Comparison of ENCODE assay signal across 8 cellular contexts in genomic region chr12:48001426-48002178, GRCh38. TPM values are rescaled to one million over a fixed set of nuclear protein-coding genes. Genes with fewer than 3 reads are reported as not detected.
DNase-seq lines count a peak whose midpoint lies in the region; ATAC-seq, FAIRE-seq and TF ChIP-seq lines count a peak whose summit lies in the region.

No MANE protein-coding gene starts in this region.

- POLR2A ChIA-PET in PC-3 (lab: Charles Lee; ENCODE audit: unreplicated experiment), result no interaction called here

- peaks cover 37% of the 10 kb centered on the region for H3K27me3 ChIP-seq in PC-3 (ENCODE audit: low read length)
- H3K27me3 ChIP-seq in aorta (ENCODE audit: control insufficient read depth in 1 of 2, insufficient read depth in 2 of 2, low read length in 1 of 2), result no peaks in the 10 kb centered on the region

- H3K4me1 ChIP-seq in PC-3 (ENCODE audit: insufficient read depth, low read length) (peaks cover 46% of the 10 kb centered on the region), aorta (ENCODE audit: control insufficient read depth in 1 of 2, insufficient read depth in 2 of 2, low read length in 2 of 2) (no peaks in the 10 kb centered on the region)

- BruUV-seq in PC-3 (replicated peaks; lab: Mats Ljungman, UMichigan), result no TSS peak

- H3K79me2 ChIP-seq in PC-3 (ENCODE audit: low read length), result no peaks in the 10 kb centered on the region

- H3K9me3 ChIP-seq in PC-3 (ENCODE audit: low read length) (no peaks in the 10 kb centered on the region), aorta (ENCODE audit: control insufficient read depth, low read length) (no peaks in the 10 kb centered on the region)

- peaks cover 24 to 27% of the 10 kb centered on the region in 2 donors for H3K4me1 Mint-ChIP-seq in effector memory CD8-positive, alpha-beta T cell (ENCODE audit: low read depth in 2 of 2)
- H3K4me1 Mint-ChIP-seq in mesothelial cell of epicardium, result peaks cover 47% of the 10 kb centered on the region

- peaks cover 2% of the 10 kb centered on the region for H3K36me3 Mint-ChIP-seq in effector memory CD8-positive, alpha-beta T cell (ENCODE audit: insufficient read depth)
- H3K36me3 Mint-ChIP-seq in mesothelial cell of epicardium, result no peaks in the 10 kb centered on the region

- WGBS in aorta, 2 donors, result 0% methylated on average over 50 to 51 of the region's 51 CpGs

- TF ChIP-seq CTCF in PC-3 (conservative IDR thresholded peaks at IDR 0.05; ENCODE audit: low read depth, low read length) (no peak), mesothelial cell of epicardium (IDR thresholded peaks at IDR 0.05; ENCODE audit: unreplicated experiment) (no peak), D721Med (IDR thresholded peaks at IDR 0.05; ENCODE audit: insufficient read depth, missing control alignments) (no peak)

- H3K27ac ChIP-seq in PC-3 (ENCODE audit: low read length) (peak overlapping the region; percentile 51), aorta (ENCODE audit: low read depth in 1 of 2, low read length in 2 of 2) (no peak overlapping the region)

- no peak for FAIRE-seq in D721Med (lab: Jason Lieb, UNC)

- DNase-seq in stimulated activated CD4-positive, alpha-beta T cell treated with anti-CD3 and anti-CD28 coated beads, Interleukin-15, amount 100 ng/mL, for 24 hours, result peak; percentile 30
- DNase-seq in stimulated activated CD4-positive, alpha-beta T cell treated with anti-CD3 and anti-CD28 coated beads, Interleukin-4, amount 100 ng/mL, for 24 hours, result no peak
- DNase-seq in PC-3 (peak; percentile 58), mesothelial cell of epicardium (ENCODE audit: low spot score in 2 of 2, unreplicated experiment in 2 of 2) (peak in 1 of 2 experiments; percentile 73), aorta (peak in 1 of 2 donors; percentile 85), D721Med (ENCODE audit: insufficient read length, low spot score) (no peak), COR-L47 (lab: John Stamatoyannopoulos, UW) (no peak)
- no peak for DNase-seq in effector memory CD8-positive, alpha-beta T cell

- H3K4me3 Mint-ChIP-seq in effector memory CD8-positive, alpha-beta T cell, result peak overlapping the region; percentile 86 to 90
- peak overlapping the region; percentile 77 for H3K4me3 Mint-ChIP-seq in mesothelial cell of epicardium

- peak overlapping the region; percentile 93 for H3K4me2 ChIP-seq in PC-3 (ENCODE audit: low read length)

- intact Hi-C loops in PC-3 (cut with micrococcal nuclease), result loop anchor here (2.0 to 5.0 kb wide), 2 partner anchors 19 to 39 kb away; partner anchors contain the start of gene TMEM106C
- intact Hi-C loops in aorta (cut with DNase I), result no loop called here

- peak overlapping the region in 1 of 2 donors; percentile 81 for H3K27ac Mint-ChIP-seq in effector memory CD8-positive, alpha-beta T cell
- H3K27ac Mint-ChIP-seq in mesothelial cell of epicardium, result peak overlapping the region; percentile 92

- H4K20me1 ChIP-seq in PC-3 (ENCODE audit: low read length), result no peaks in the 10 kb centered on the region

- peak overlapping the region; percentile 88 for H2AFZ ChIP-seq in PC-3 (ENCODE audit: low read length)

- H3F3A ChIP-seq in PC-3 (ENCODE audit: low read length, unreplicated experiment), result no peaks in the 10 kb centered on the region

- H3K9ac ChIP-seq in PC-3 (ENCODE audit: low read length), result peak overlapping the region; percentile 34

- H3K27me3 Mint-ChIP-seq in effector memory CD8-positive, alpha-beta T cell, result peaks cover 81 to 94% of the 10 kb centered on the region in 2 donors
- H3K27me3 Mint-ChIP-seq in mesothelial cell of epicardium (ENCODE audit: low read depth), result peaks cover 43% of the 10 kb centered on the region

- no peaks in the 10 kb centered on the region for H3K9me3 Mint-ChIP-seq in effector memory CD8-positive, alpha-beta T cell
- H3K9me3 Mint-ChIP-seq in mesothelial cell of epicardium, result no peaks in the 10 kb centered on the region

- H3K36me3 ChIP-seq in PC-3 (ENCODE audit: low read depth, low read length), result no peaks in the 10 kb centered on the region
- no peaks in the 10 kb centered on the region for H3K36me3 ChIP-seq in aorta (ENCODE audit: control insufficient read depth in 1 of 2, insufficient read depth in 2 of 2, low read length in 1 of 2)

- no peaks in the 10 kb centered on the region for H3K9me2 ChIP-seq in PC-3 (replicated peaks; ENCODE audit: low read length)

- H3K4me3 ChIP-seq in PC-3 (ENCODE audit: low read length), result peak overlapping the region; percentile 72
- H3K4me3 ChIP-seq in aorta (ENCODE audit: low read length in 2 of 2), result peak overlapping the region; percentile 37 to 49

- ATAC-seq in PC-3 (peak; percentile 78), aorta (ENCODE audit: low FRiP score) (peak; percentile 83)
- peak; percentile 24 for ATAC-seq in effector memory CD8-positive, alpha-beta T cell (replicated peaks)

- CTCF ChIA-PET in PC-3 (lab: Charles Lee), result no interaction called here

RNA-seq across cellular contexts. Expression of gene COL2A1, which starts 2.7 kb away (rescaled TPM):
- total RNA-seq in PC-3 (2014; rRNA removed), result 6.7 TPM in 2 replicates
- 70.9 to 86.4 TPM (median 80.6 TPM) in 3 replicates for total RNA-seq in mesothelial cell of epicardium
- not detected for total RNA-seq in aorta
- not detected for polyA plus RNA-seq in aorta

RNA-seq across cellular contexts. Expression of gene TMEM106C, which starts 38.2 kb away (rescaled TPM):
- total RNA-seq in PC-3 (2014; rRNA removed) (114 and 166 TPM in 2 replicates), mesothelial cell of epicardium (73.7 to 83.1 TPM (median 80.1 TPM) in 3 replicates), aorta (10 to 100 TPM; 56.3 to 70.0 TPM)
- polyA plus RNA-seq in aorta, result 100 to 1,000 TPM in 1 of 2 donors, 10 to 100 TPM in 1; 68.9 to 220 TPM

Comparison
In these comparisons a context has a peak if more than half of its experiments do, and no peak if none do; other contexts are left out.
1. DNase-seq: peak in stimulated activated CD4-positive, alpha-beta T cell treated with anti-CD3 and anti-CD28 coated beads, Interleukin-15, amount 100 ng/mL, for 24 hours (single experiment) and PC-3 (single experiment); none in stimulated activated CD4-positive, alpha-beta T cell treated with anti-CD3 and anti-CD28 coated beads, Interleukin-4, amount 100 ng/mL, for 24 hours (single experiment), effector memory CD8-positive, alpha-beta T cell (0 of 3), D721Med (single experiment) and COR-L47 (single experiment).
2. ATAC-seq: peak in every context shown above with its lines; median percentile 83 in aorta; 78 in PC-3; 24 in effector memory CD8-positive, alpha-beta T cell.